In genomic region chr1:47703981-47704596, GRCh38 we compare ENCODE assay signal across 11 cellular contexts.
DNase-seq lines count a peak whose midpoint lies in the region; ATAC-seq and TF ChIP-seq lines count a peak whose summit lies in the region.
"Had no signal": no experiment of that assay in that cellular context is flagged by ENCODE, and none has a peak within 500 bp of the region (broad histone marks: within the 10 kb centered on the region; RNA-seq: fewer than 3 reads in every experiment).

No MANE protein-coding gene starts in this region.

- WGBS in esophagus muscularis mucosa = 85% methylated on average over 8 of the region's 8 CpGs

- no peaks in the 10 kb centered on the region for H3K4me1 ChIP-seq in DND-41 (ENCODE audit: insufficient read depth, low read length)
- H3K4me1 ChIP-seq in effector memory CD4-positive, alpha-beta T cell (ENCODE audit: control insufficient read depth, insufficient read depth, low read length, poor library complexity, severe bottlenecking) = peaks cover 4% of the 10 kb centered on the region
- H3K4me1 ChIP-seq in esophagus muscularis mucosa = peaks cover 9 to 32% (median 25%) of the 10 kb centered on the region in 4 donors

- DNase-seq in DND-41 (no peak), astrocyte of the spinal cord (ENCODE audit: low read depth, low spot score) (peak; percentile 45), lung microvascular endothelial cell (ENCODE audit: low read depth in 2 of 2) (peak; percentile 28 to 51), RPMI8226 (no peak), esophagus muscularis mucosa (ENCODE audit: extremely low spot score) (no peak)
- no peak for DNase-seq in effector memory CD4-positive, alpha-beta T cell
- DNase-seq: colonic mucosa, H7, Right ventricle myocardium superior had no signal

- H3K4me2 ChIP-seq in DND-41 (ENCODE audit: insufficient read depth, low read length) = no peak overlapping the region

- H3K9ac ChIP-seq in DND-41 (ENCODE audit: low read depth, low read length) = no peak overlapping the region

- peak; percentile 18; the same call in 1 of the 2 replicates for TF ChIP-seq RAD21 in Ishikawa (IDR thresholded peaks at IDR 0.05; ENCODE audit: low read depth)

- H3K27ac ChIP-seq in DND-41 (ENCODE audit: low read length) (no peak overlapping the region), esophagus muscularis mucosa (replicated peaks in 1 of 4) (no peak overlapping the region)
- no peak overlapping the region for H3K27ac ChIP-seq in effector memory CD4-positive, alpha-beta T cell (ENCODE audit: insufficient read depth, low read length, poor library complexity, severe bottlenecking)
- H3K27ac ChIP-seq: colonic mucosa had no signal

- no peaks in the 10 kb centered on the region for H3K79me2 ChIP-seq in DND-41 (ENCODE audit: insufficient read depth, low read length)

- no peaks in the 10 kb centered on the region for H4K20me1 ChIP-seq in DND-41 (ENCODE audit: insufficient read depth, low read length)

- no peak for ATAC-seq in DND-41 (ENCODE audit: insufficient read depth, low read depth)
- no peak for ATAC-seq in HG02610 (IDR thresholded peaks at IDR 0.05; ENCODE audit: unreplicated experiment)

- no peak for TF ChIP-seq EP300 in Ishikawa (IDR thresholded peaks at IDR 0.05; ENCODE audit: borderline replicate concordance)
- TF ChIP-seq EP300 in esophagus muscularis mucosa (IDR thresholded peaks at IDR 0.05) = no peak

- no peaks in the 10 kb centered on the region for H3K36me3 ChIP-seq in DND-41 (ENCODE audit: insufficient read depth, low read length)
- H3K36me3 ChIP-seq in effector memory CD4-positive, alpha-beta T cell (ENCODE audit: control insufficient read depth, insufficient read depth, low read length) = no peaks in the 10 kb centered on the region
- no peaks in the 10 kb centered on the region for H3K36me3 ChIP-seq in esophagus muscularis mucosa
- H3K36me3 ChIP-seq: colonic mucosa had no signal

- intact Hi-C loops in esophagus muscularis mucosa (cut with DNase I) = no loop called here

- H2AFZ ChIP-seq in DND-41 (ENCODE audit: low read depth, low read length) = no peak overlapping the region

- no peak for TF ChIP-seq POLR2A in esophagus muscularis mucosa (IDR thresholded peaks at IDR 0.05; ENCODE audit: low read depth)

- H3K4me3 ChIP-seq in DND-41 (ENCODE audit: low read depth in 1 of 2, low read length in 2 of 2) (no peak overlapping the region), astrocyte of the spinal cord (ENCODE audit: low read depth, low read length) (no peak overlapping the region), esophagus muscularis mucosa (no peak overlapping the region)
- H3K4me3 ChIP-seq in effector memory CD4-positive, alpha-beta T cell (ENCODE audit: insufficient read depth, low read depth, low read length, poor library complexity, severe bottlenecking) = no peak overlapping the region
- H3K4me3 ChIP-seq: colonic mucosa had no signal

- no peaks in the 10 kb centered on the region for H3K9me3 ChIP-seq in DND-41 (ENCODE audit: insufficient read depth, low read length, severe bottlenecking)
- H3K9me3 ChIP-seq in effector memory CD4-positive, alpha-beta T cell (ENCODE audit: control insufficient read depth, low read length) = no peaks in the 10 kb centered on the region
- H3K9me3 ChIP-seq in esophagus muscularis mucosa = no peaks in the 10 kb centered on the region
- H3K9me3 ChIP-seq: colonic mucosa had no signal

- in situ Hi-C loops in astrocyte of the spinal cord (cut with HindIII; ENCODE audit: low sequenced_read_pairs) = no loop called here

- TF ChIP-seq CTCF in DND-41 (IDR thresholded peaks at IDR 0.05; ENCODE audit: borderline replicate concordance, extremely low read depth, low read length, poor library complexity, severe bottlenecking) (peak; percentile 32), astrocyte of the spinal cord (IDR thresholded peaks at IDR 0.05; ENCODE audit: low read depth, low read length) (peak; percentile 30), esophagus muscularis mucosa (IDR thresholded peaks at IDR 0.05) (no peak)

- peaks cover 13% of the 10 kb centered on the region for H3K27me3 ChIP-seq in DND-41 (ENCODE audit: insufficient read depth, low read length, poor library complexity)
- peaks cover 22% of the 10 kb centered on the region for H3K27me3 ChIP-seq in effector memory CD4-positive, alpha-beta T cell (replicated peaks; ENCODE audit: control insufficient read depth, insufficient read depth, low read length, poor library complexity, severe bottlenecking)
- H3K27me3 ChIP-seq in esophagus muscularis mucosa = peaks cover 4 to 29% (median 10%) of the 10 kb centered on the region in 4 donors

TF ChIP-seq in Ishikawa, 13 proteins besides CTCF, POLR2A, EP300 and RAD21:
- TF ChIP-seq FOXM1 (IDR thresholded peaks at IDR 0.05; ENCODE audit: borderline replicate concordance, low read depth) = no peak
- TF ChIP-seq TAF1 (IDR thresholded peaks at IDR 0.05; ENCODE audit: low read depth) = no peak
- TF ChIP-seq ZBTB7A (IDR thresholded peaks at IDR 0.05; ENCODE audit: low read depth) = no peak
- TF ChIP-seq YY1 (IDR thresholded peaks at IDR 0.05; ENCODE audit: low read depth) = no peak
- TF ChIP-seq TCF12 (IDR thresholded peaks at IDR 0.05; ENCODE audit: low read depth) = no peak
- no peak for TF ChIP-seq EGR1 (IDR thresholded peaks at IDR 0.05)
- no peak for TF ChIP-seq TEAD4 (IDR thresholded peaks at IDR 0.05)
TF ChIP-seq in Ishikawa: peak in this region for 0.

Comparison
In these comparisons a context has a peak if more than half of its experiments do, and no peak if none do; other contexts are left out.
1. DNase-seq: peak in astrocyte of the spinal cord (single experiment) and lung microvascular endothelial cell (2 of 2); none in DND-41 (single experiment), RPMI8226 (single experiment), effector memory CD4-positive, alpha-beta T cell (0 of 3) and esophagus muscularis mucosa (single experiment).
2. CTCF ChIP-seq: peak in DND-41 (single experiment) and astrocyte of the spinal cord (single experiment); none in esophagus muscularis mucosa (0 of 3).